ENCODE assay signal across 29 cellular contexts in genomic region chr6:136494710-136495109, GRCh38.
"Had no signal": no experiment of that assay in that cellular context is flagged by ENCODE, and none has a peak within 500 bp of the region (broad histone marks: within the 10 kb centered on the region; RNA-seq: fewer than 3 reads in every experiment).

No MANE protein-coding gene starts in this region.

- H3K27me3 ChIP-seq: adrenal gland, body of pancreas, breast epithelium had no signal

- FAIRE-seq: TTC549 had no signal

- H3K4me3 Mint-ChIP-seq: activated CD4-positive, alpha-beta memory T cell treated with anti-CD3 and anti-CD28 coated beads for 36 hours; activated naive CD4-positive, alpha-beta T cell treated with anti-CD3 and anti-CD28 coated beads for 36 hours; activated T-cell treated with anti-CD3 and anti-CD28 coated beads, Interleukin-2, amount 50 U/mL, for 4 hours; activated T-helper 1 cell treated with anti-CD3 and anti-CD28 coated beads, Interleukin-12 subunit alpha, Interleukin-12 subunit beta, Interleukin-2, Interleukin-4 antibody, amounts not matched to agents 30 ng/mL and 10 ng/mL and 1 ng/mL, durations not matched to agents 14 hours and 24 hours and 36 hours; T-helper 1 cell treated with Interleukin-12 subunit alpha and Interleukin-12 subunit beta and Interleukin-4 antibody, amounts not matched to agents 30 μg/mL and 1 μg/mL, for 36 hours; T-helper 2 cell treated with Interferon-gamma antibody and Interleukin-4, amounts not matched to agents 5 μg/mL and 100 μg/mL, for 36 hours had no signal

- ATAC-seq: activated CD4-positive, CD25-positive, alpha-beta regulatory T cell treated with anti-CD3 and anti-CD28 coated beads, Interleukin-2, amount 50 U/mL, for 24 hours; activated naive CD4-positive, alpha-beta T cell treated with anti-CD3 and anti-CD28 coated beads, Interleukin-2, amount 50 U/mL, for 72 hours; activated T-cell treated with anti-CD3 and anti-CD28 coated beads, Interleukin-2, amount 50 U/mL, for 4 hours; body of pancreas; Panc1 had no signal

- DNase-seq: activated CD4-positive, alpha-beta memory T cell treated with anti-CD3 and anti-CD28 coated beads for 36 hours; activated CD4-positive, alpha-beta T cell treated with anti-CD3 and anti-CD28 coated beads for 4 hours; activated CD4-positive, alpha-beta T cell treated with anti-CD3 and anti-CD28 coated beads, Interleukin-2, amount 50 U/mL, for 1 hour; activated CD8-positive, alpha-beta memory T cell treated with anti-CD3 and anti-CD28 coated beads, Interleukin-2, amount 50 U/mL, for 4 hours; activated gamma-delta T cell treated with Interleukin-2 at 50 U/mL for 16 hours; activated naive CD4-positive, alpha-beta T cell treated with anti-CD3 and anti-CD28 coated beads for 36 hours; activated T-cell treated with anti-CD3 and anti-CD28 coated beads for 4 hours; activated T-cell treated with anti-CD3 and anti-CD28 coated beads, Interleukin-2, amount 50 U/mL, for 4 hours; adrenal gland; body of pancreas; cerebellar nuclear complex; Karpas-422; NCI-H1105; NCI-H1417 treated with DMSO at 0.1 percent for 48 hours; NCI-H1694 treated with DMSO at 0.1 percent for 48 hours; NCI-H2029; NCI-H345; NCI-H524 treated with DMSO at 0.1 percent for 48 hours; SHP77; SJCRH30 had no signal

- H3K27ac Mint-ChIP-seq: activated CD4-positive, alpha-beta memory T cell treated with anti-CD3 and anti-CD28 coated beads for 36 hours; activated naive CD4-positive, alpha-beta T cell treated with anti-CD3 and anti-CD28 coated beads for 36 hours; activated naive CD4-positive, alpha-beta T cell treated with anti-CD3 and anti-CD28 coated beads, Interleukin-2, amount 50 U/mL, for 72 hours; activated T-helper 1 cell treated with anti-CD3 and anti-CD28 coated beads, Interleukin-12 subunit alpha, Interleukin-12 subunit beta, Interleukin-2, Interleukin-4 antibody, amounts not matched to agents 30 ng/mL and 10 ng/mL and 1 ng/mL, durations not matched to agents 14 hours and 24 hours and 36 hours; T-helper 1 cell treated with Interleukin-12 subunit alpha and Interleukin-12 subunit beta and Interleukin-4 antibody, amounts not matched to agents 30 μg/mL and 1 μg/mL, for 36 hours; T-helper 2 cell treated with Interferon-gamma antibody and Interleukin-4, amounts not matched to agents 5 μg/mL and 100 μg/mL, for 36 hours had no signal

- H3K4me1 ChIP-seq: adrenal gland, breast epithelium, SJCRH30 had no signal

- H3K9me3 ChIP-seq: adrenal gland, body of pancreas, breast epithelium, SJCRH30 had no signal

- H3K27ac ChIP-seq: adrenal gland, body of pancreas, breast epithelium, SJCRH30, SK-N-MC had no signal

- H3K36me3 ChIP-seq: adrenal gland, breast epithelium, SJCRH30 had no signal

- H3K36me3 Mint-ChIP-seq: activated CD4-positive, alpha-beta memory T cell treated with anti-CD3 and anti-CD28 coated beads for 36 hours; activated naive CD4-positive, alpha-beta T cell treated with anti-CD3 and anti-CD28 coated beads, Interleukin-2, amount 50 U/mL, for 72 hours had no signal

- H3K4me3 ChIP-seq: adrenal gland, body of pancreas, breast epithelium, SJCRH30, SK-N-MC had no signal

- H3K9me3 Mint-ChIP-seq: activated CD4-positive, alpha-beta memory T cell treated with anti-CD3 and anti-CD28 coated beads for 36 hours; activated naive CD4-positive, alpha-beta T cell treated with anti-CD3 and anti-CD28 coated beads for 36 hours; activated naive CD4-positive, alpha-beta T cell treated with anti-CD3 and anti-CD28 coated beads, Interleukin-2, amount 50 U/mL, for 72 hours; activated T-cell treated with anti-CD3 and anti-CD28 coated beads, Interleukin-2, amount 50 U/mL, for 4 hours; activated T-helper 1 cell treated with anti-CD3 and anti-CD28 coated beads, Interleukin-12 subunit alpha, Interleukin-12 subunit beta, Interleukin-2, Interleukin-4 antibody, amounts not matched to agents 30 ng/mL and 10 ng/mL and 1 ng/mL, durations not matched to agents 14 hours and 24 hours and 36 hours; T-helper 1 cell treated with Interleukin-12 subunit alpha and Interleukin-12 subunit beta and Interleukin-4 antibody, amounts not matched to agents 30 μg/mL and 1 μg/mL, for 36 hours; T-helper 2 cell treated with Interferon-gamma antibody and Interleukin-4, amounts not matched to agents 5 μg/mL and 100 μg/mL, for 36 hours had no signal
